28 cellular contexts compared by ENCODE assay signal in genomic region chr11:129930306-129930705, GRCh38. TPM values are rescaled to one million over a fixed set of nuclear protein-coding genes. Genes with fewer than 3 reads are reported as not detected.
DNase-seq lines count a peak whose midpoint lies in the region; ATAC-seq, FAIRE-seq and TF ChIP-seq lines count a peak whose summit lies in the region.
"Had no signal": no experiment of that assay in that cellular context is flagged by ENCODE, and none has a peak within 500 bp of the region (broad histone marks: within the 10 kb centered on the region; RNA-seq: fewer than 3 reads in every experiment).

No MANE protein-coding gene starts in this region.

- H3K9me3 ChIP-seq in GM23248 (ENCODE audit: low read depth) (no peaks in the 10 kb centered on the region), PC-9 (ENCODE audit: insufficient read depth, low read depth) (no peaks in the 10 kb centered on the region)
- no peaks in the 10 kb centered on the region for H3K9me3 ChIP-seq in naive thymus-derived CD4-positive, alpha-beta T cell (ENCODE audit: control insufficient read depth in 2 of 3, low read length in 3 of 3)
- H3K9me3 ChIP-seq: esophagus muscularis mucosa, MG63, pancreas, sigmoid colon, thoracic aorta had no signal

- H3K27ac ChIP-seq in GM23248 (no peak overlapping the region), PC-9 (peak overlapping the region; percentile 41)
- no peak overlapping the region for H3K27ac ChIP-seq in naive thymus-derived CD4-positive, alpha-beta T cell (ENCODE audit: low read depth, low read length)
- H3K27ac ChIP-seq: esophagus muscularis mucosa, pancreas, sigmoid colon, thoracic aorta had no signal

- TF ChIP-seq CTCF in PC-9 (conservative IDR thresholded peaks at IDR 0.05) = no peak

- CTCF ChIA-PET in PC-9 (lab: Charles Lee) = no interaction called here
- CTCF ChIA-PET in naive thymus-derived CD4-positive, alpha-beta T cell (lab: Charles Lee) = no interaction called here

- no TSS peak for BruUV-seq in PC-9 (replicated peaks; lab: Mats Ljungman, UMichigan)

- no peaks in the 10 kb centered on the region for H3K4me1 Mint-ChIP-seq in naive thymus-derived CD4-positive, alpha-beta T cell
- H3K4me1 Mint-ChIP-seq: stimulated activated naive B cell treated with anti-CD40 and anti-IgM and Interleukin-4, amounts not matched to agents 10 μg/mL and 1 μg/mL and 100 μg/mL, for 72 hours had no signal

- H4K20me1 ChIP-seq in GM23248 (ENCODE audit: insufficient read depth) (no peaks in the 10 kb centered on the region), PC-9 (ENCODE audit: insufficient read depth) (no peaks in the 10 kb centered on the region)

- no peaks in the 10 kb centered on the region for H3K9me3 Mint-ChIP-seq in naive thymus-derived CD4-positive, alpha-beta T cell
- H3K9me3 Mint-ChIP-seq: CD4-positive, alpha-beta T cell; mesothelial cell of epicardium; natural killer cell treated with Interleukin-12 subunit alpha and Interleukin-12 subunit beta and Interleukin-15 and Interleukin-18, amount 100 ng/mL, for 72 hours; stimulated activated naive B cell treated with anti-CD40 and anti-IgM and Interleukin-4, amounts not matched to agents 10 μg/mL and 1 μg/mL and 100 μg/mL, for 72 hours had no signal

- H3K9ac ChIP-seq in GM23248 = no peak overlapping the region

- H3K27me3 ChIP-seq in GM23248 (replicated peaks; ENCODE audit: insufficient read depth) = no peaks in the 10 kb centered on the region
- no peaks in the 10 kb centered on the region for H3K27me3 ChIP-seq in PC-9 (ENCODE audit: insufficient read depth, low read depth)
- H3K27me3 ChIP-seq in naive thymus-derived CD4-positive, alpha-beta T cell (ENCODE audit: control insufficient read depth in 2 of 2, insufficient read depth in 2 of 2, low read length in 2 of 2) = no peaks in the 10 kb centered on the region
- H3K27me3 ChIP-seq: esophagus muscularis mucosa, MG63, pancreas, sigmoid colon had no signal

- H3K4me3 Mint-ChIP-seq in naive thymus-derived CD4-positive, alpha-beta T cell = no peak overlapping the region
- H3K4me3 Mint-ChIP-seq: activated CD8-positive, alpha-beta T cell treated with anti-CD3 and anti-CD28 coated beads, Interleukin-2, amount 10 ng/mL, durations not matched to agents 7 days and 5 days; CD4-positive, alpha-beta T cell; mesothelial cell of epicardium; natural killer cell treated with Interleukin-12 subunit alpha and Interleukin-12 subunit beta and Interleukin-15 and Interleukin-18, amount 100 ng/mL, for 72 hours; stimulated activated naive B cell treated with anti-CD40 and anti-IgM and Interleukin-4, amounts not matched to agents 10 μg/mL and 1 μg/mL and 100 μg/mL, for 72 hours had no signal

- no peak for FAIRE-seq in frontal cortex (lab: Jason Lieb, UNC)
- FAIRE-seq: GM12892, pancreas had no signal

- H3F3A ChIP-seq in GM23248 (ENCODE audit: insufficient read depth) (no peaks in the 10 kb centered on the region), PC-9 (ENCODE audit: insufficient read depth, low read depth) (peaks cover 18% of the 10 kb centered on the region)

- H3K27me3 Mint-ChIP-seq in naive thymus-derived CD4-positive, alpha-beta T cell = no peaks in the 10 kb centered on the region
- H3K27me3 Mint-ChIP-seq: CD4-positive, alpha-beta T cell; natural killer cell treated with Interleukin-12 subunit alpha and Interleukin-12 subunit beta and Interleukin-15 and Interleukin-18, amount 100 ng/mL, for 72 hours; stimulated activated naive B cell treated with anti-CD40 and anti-IgM and Interleukin-4, amounts not matched to agents 10 μg/mL and 1 μg/mL and 100 μg/mL, for 72 hours had no signal

- H3K79me2 ChIP-seq in GM23248 (ENCODE audit: insufficient read depth) (no peaks in the 10 kb centered on the region), PC-9 (ENCODE audit: low read depth) (no peaks in the 10 kb centered on the region)

- H3K36me3 ChIP-seq in GM23248 (ENCODE audit: low read depth) (no peaks in the 10 kb centered on the region), PC-9 (ENCODE audit: low read depth) (0 out of 2 replicates have a peak, but pooled peaks cover 4% of the 10 kb centered on the region)
- peaks cover 0 to 12% (median 0%) of the 10 kb centered on the region in 3 experiments for H3K36me3 ChIP-seq in naive thymus-derived CD4-positive, alpha-beta T cell (ENCODE audit: control insufficient read depth in 2 of 3, insufficient read depth in 3 of 3, low read length in 3 of 3)
- H3K36me3 ChIP-seq: MG63, pancreas had no signal

- in situ Hi-C loops in GM23248 (cut with MboI) = no loop called here

- 76 to 83% methylated on average over 6 of the region's 6 CpGs for WGBS in GM23248 (ENCODE audit: low coverage in 1 of 2, low lambda C conversion rate in 2 of 2, missing lambda C conversion rate in 2 of 2), 2 experiments

- H3K4me1 ChIP-seq in GM23248 (ENCODE audit: insufficient read depth) (no peaks in the 10 kb centered on the region), PC-9 (replicated peaks; ENCODE audit: insufficient read depth) (peaks cover 21% of the 10 kb centered on the region)
- no peaks in the 10 kb centered on the region for H3K4me1 ChIP-seq in naive thymus-derived CD4-positive, alpha-beta T cell (ENCODE audit: control insufficient read depth in 2 of 2, insufficient read depth in 2 of 2, low read length in 2 of 2)
- H3K4me1 ChIP-seq: pancreas, sigmoid colon had no signal

- H3K4me3 ChIP-seq in GM23248 = no peak overlapping the region
- no peak overlapping the region for H3K4me3 ChIP-seq in PC-9
- no peak overlapping the region for H3K4me3 ChIP-seq in naive thymus-derived CD4-positive, alpha-beta T cell (ENCODE audit: low read length)
- H3K4me3 ChIP-seq: esophagus muscularis mucosa, MG63, pancreas, sigmoid colon, thoracic aorta had no signal

- H3K9me2 ChIP-seq in GM23248 (ENCODE audit: insufficient read depth) = no peaks in the 10 kb centered on the region
- no peaks in the 10 kb centered on the region for H3K9me2 ChIP-seq in PC-9 (ENCODE audit: insufficient read depth)

- H2AFZ ChIP-seq in GM23248 = no peak overlapping the region
- no peak overlapping the region for H2AFZ ChIP-seq in PC-9

- peak; percentile 54 for ATAC-seq in naive thymus-derived CD4-positive, alpha-beta T cell
- ATAC-seq: activated CD8-positive, alpha-beta T cell treated with anti-CD3 and anti-CD28 coated beads, Interleukin-2, amount 10 ng/mL, durations not matched to agents 7 days and 5 days; natural killer cell treated with Interleukin-12 subunit alpha and Interleukin-12 subunit beta and Interleukin-15 and Interleukin-18, amount 100 ng/mL, for 72 hours; pancreas; stimulated activated naive B cell treated with anti-CD40 and anti-IgM and Interleukin-4, amounts not matched to agents 10 μg/mL and 1 μg/mL and 100 μg/mL, for 72 hours had no signal

- H3K27ac Mint-ChIP-seq in naive thymus-derived CD4-positive, alpha-beta T cell = no peak overlapping the region
- H3K27ac Mint-ChIP-seq: activated CD8-positive, alpha-beta T cell treated with anti-CD3 and anti-CD28 coated beads, Interleukin-2, amount 10 ng/mL, durations not matched to agents 7 days and 5 days; CD4-positive, alpha-beta T cell; mesothelial cell of epicardium; natural killer cell treated with Interleukin-12 subunit alpha and Interleukin-12 subunit beta and Interleukin-15 and Interleukin-18, amount 100 ng/mL, for 72 hours; stimulated activated naive B cell treated with anti-CD40 and anti-IgM and Interleukin-4, amounts not matched to agents 10 μg/mL and 1 μg/mL and 100 μg/mL, for 72 hours had no signal

- intact Hi-C loops in PC-9 (cut with micrococcal nuclease; ENCODE audit: unreplicated experiment) = no loop called here
- intact Hi-C loops in naive thymus-derived CD4-positive, alpha-beta T cell (cut with micrococcal nuclease) = no loop called here

- DNase-seq in GM23248 (peak; percentile 18), PC-9 (peak; percentile 34 to 89), cerebellum (ENCODE audit: low spot score) (peak; percentile 52), frontal cortex (ENCODE audit: low spot score in 2 of 2) (no peak), NCI-H446 treated with DMSO at 0.1 percent for 48 hours (lab: John Stamatoyannopoulos, UW) (no peak), EL (no peak), NCI-H82 (lab: John Stamatoyannopoulos, UW) (no peak)
- no peak for DNase-seq in naive thymus-derived CD4-positive, alpha-beta T cell
- DNase-seq: activated CD8-positive, alpha-beta T cell treated with anti-CD3 and anti-CD28 coated beads, Interleukin-2, amount 10 ng/mL, durations not matched to agents 7 days and 5 days; activated naive CD4-positive, alpha-beta T cell treated with Interleukin-2 at 50 U/mL for 16 hours; activated T-cell treated with anti-CD3 and anti-CD28 coated beads, Interleukin-2, amount 50 U/mL, for 1 hour; amniotic stem cell; CD4-positive, alpha-beta T cell; central memory CD4-positive, alpha-beta T cell; DMS153; effector CD4-positive, alpha-beta T cell; HCEC 1CT; MG63; NCI-H146; pancreas; sigmoid colon; stimulated activated naive B cell treated with anti-CD40 and anti-IgM and Interleukin-4, amounts not matched to agents 10 μg/mL and 1 μg/mL and 100 μg/mL, for 72 hours; T-helper 9 cell had no signal

- H3K4me2 ChIP-seq in GM23248 (ENCODE audit: unreplicated experiment) (no peak overlapping the region), PC-9 (peak overlapping the region; percentile 42)

- POLR2A ChIA-PET in PC-9 (lab: Charles Lee; ENCODE audit: unreplicated experiment) = interaction anchor here (0.6 to 0.7 kb wide), 3 partner anchors 42 to 189 kb away, joined by 3 to 6 read pairs (median 4); no protein-coding TSS in a partner anchor
- POLR2A ChIA-PET in naive thymus-derived CD4-positive, alpha-beta T cell (lab: Charles Lee) = interaction anchor here (1.6 kb wide), 1 partner anchor 145 kb away, joined by 5 read pairs; no protein-coding TSS in a partner anchor

- H3K36me3 Mint-ChIP-seq in naive thymus-derived CD4-positive, alpha-beta T cell = peaks cover 7 to 61% (median 21%) of the 10 kb centered on the region in 5 donors

RNA-seq across cellular contexts. Expression of gene NFRKB, which starts 34.9 kb away (rescaled TPM):
- total RNA-seq in GM23248 (2014; rRNA removed; shearing (Covaris generic)) = 17.6 and 19.9 TPM in 2 replicates
- polyA plus RNA-seq in GM23248 (2016; fragmentation: Nextera tagmentation; extraction: Ambion mirVana) = 9.1 and 10.7 TPM in 2 replicates
- 37.8 and 39.2 TPM in 2 replicates for total RNA-seq in PC-9 (2021)
- 23.3 TPM for total RNA-seq in cerebellum
- total RNA-seq in naive thymus-derived CD4-positive, alpha-beta T cell = 10 to 100 TPM; 40.4 to 81.3 (median 56.2) TPM
- polyA plus RNA-seq in naive thymus-derived CD4-positive, alpha-beta T cell = 10 to 100 TPM; 24.4 to 42.3 TPM
- 17.5 TPM for total RNA-seq in frontal cortex

Comparison
In these comparisons a context has a peak if more than half of its experiments do, and no peak if none do; other contexts are left out.
1. DNase-seq: peak in GM23248 (single experiment), PC-9 (2 of 2) and cerebellum (single experiment); none in naive thymus-derived CD4-positive, alpha-beta T cell (0 of 9), frontal cortex (0 of 2), NCI-H446 treated with DMSO at 0.1 percent for 48 hours (single experiment), EL (single experiment) and NCI-H82 (single experiment).